ENCODE assay signal across 25 cellular contexts in genomic region chr7:78448915-78449314, GRCh38.
"Had no signal": no experiment of that assay in that cellular context is flagged by ENCODE, and none has a peak within 500 bp of the region (broad histone marks: within the 10 kb centered on the region; RNA-seq: fewer than 3 reads in every experiment).

No MANE protein-coding gene starts in this region.

- ATAC-seq: effector memory CD8-positive, alpha-beta T cell; gastrocnemius medialis; left cardiac atrium; left lung; lower lobe of right lung; naive thymus-derived CD8-positive, alpha-beta T cell; sciatic nerve; stimulated activated effector memory CD8-positive, alpha-beta T cell treated with anti-CD3 and anti-CD28 coated beads, Interleukin-12 subunit alpha, Interleukin-12 subunit beta, amount 100 ng/mL, for 72 hours; stimulated activated naive CD8-positive, alpha-beta T cell treated with anti-CD3 and anti-CD28 coated beads, Interleukin-15, Interleukin-2, amounts not matched to agents 100 U/mL and 50 U/mL, for 24 hours; upper lobe of right lung had no signal

- H3K4me1 ChIP-seq: left lung, lower lobe of right lung, prostate gland, right atrium auricular region, testis, tibial artery, upper lobe of right lung, uterus had no signal

- H3K27ac ChIP-seq: gastrocnemius medialis, left lung, lower lobe of right lung, prostate gland, right atrium auricular region, testis, tibial artery, upper lobe of right lung, uterus had no signal

- FAIRE-seq: endometrium, islet of Langerhans had no signal

- H3K9me3 ChIP-seq: gastrocnemius medialis, left lung, lower lobe of right lung, prostate gland, right atrium auricular region, testis, tibial artery, upper lobe of right lung, uterus had no signal

- H3K4me3 ChIP-seq: gastrocnemius medialis, left lung, lower lobe of right lung, prostate gland, right atrium auricular region, testis, tibial artery, upper lobe of right lung, uterus had no signal

- DNase-seq: cortex of kidney; effector memory CD8-positive, alpha-beta T cell; gastrocnemius medialis; head of caudate nucleus; hippocampal formation; left cardiac atrium; left lung; lower lobe of right lung; naive thymus-derived CD8-positive, alpha-beta T cell; nephron progenitor cell; nucleus accumbens; stimulated activated CD4-positive, alpha-beta T cell treated with anti-CD3 and anti-CD28 coated beads, Interleukin-2, amount 100 ng/mL, for 24 hours; stimulated activated CD4-positive, alpha-beta T cell treated with anti-CD3 and anti-CD28 coated beads, Interleukin-4, amount 100 ng/mL, for 24 hours; stimulated activated naive CD8-positive, alpha-beta T cell treated with anti-CD3 and anti-CD28 coated beads, Interleukin-15, Interleukin-2, amounts not matched to agents 100 U/mL and 50 U/mL, for 24 hours; substantia nigra; testis; tibial artery; upper lobe of right lung; uterus had no signal

- H3K36me3 ChIP-seq: gastrocnemius medialis, left lung, lower lobe of right lung, prostate gland, right atrium auricular region, tibial artery, upper lobe of right lung, uterus had no signal

- H3K27me3 ChIP-seq: gastrocnemius medialis, left lung, right atrium auricular region, testis, tibial artery, upper lobe of right lung, uterus had no signal
